In the genomic region with DNA sequence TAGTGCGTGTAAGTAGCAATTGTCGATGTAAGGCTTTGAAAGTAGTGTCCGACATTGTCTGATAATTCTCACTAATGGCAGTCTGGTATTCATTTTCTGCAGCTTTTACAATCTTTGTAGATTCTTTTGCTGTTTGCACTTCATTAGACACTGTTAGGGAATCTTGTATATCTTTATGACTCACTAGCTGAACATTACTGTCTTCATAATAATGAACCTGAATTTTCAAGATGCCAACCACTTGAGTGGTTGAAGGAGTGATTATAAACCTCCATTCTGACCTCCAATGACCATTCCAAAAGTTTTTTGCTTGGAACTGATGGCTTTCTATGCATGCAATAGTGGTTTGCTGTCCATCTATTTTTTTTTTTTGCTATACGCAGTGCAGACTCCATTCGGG, we compare ENCODE assay signal across 1 cellular context.
TF ChIP-seq lines count a peak whose summit lies in the region.

No MANE protein-coding gene starts in this region.

TF ChIP-seq in H1, 55 proteins besides CTCF, POLR2A, EP300 and RAD21:
- TF ChIP-seq TAF7 (optimal IDR thresholded peaks at IDR 0.05; ENCODE audit: borderline replicate concordance, low read depth, low read length) (no peak), CBX5 (IDR thresholded peaks at IDR 0.05; ENCODE audit: low read depth, low read length) (no peak), KDM1A (IDR thresholded peaks at IDR 0.05; ENCODE audit: borderline replicate concordance, low read length) (no peak), KDM4A (IDR thresholded peaks at IDR 0.05; ENCODE audit: low read depth, low read length, severe bottlenecking) (no peak), RNF2 (IDR thresholded peaks at IDR 0.05; ENCODE audit: borderline replicate concordance, low read depth, low read length, missing control alignments, poor library complexity, severe bottlenecking) (no peak), TAF1 (IDR thresholded peaks at IDR 0.05; ENCODE audit: low read depth, low read length) (no peak), RFX5 (IDR thresholded peaks at IDR 0.05; ENCODE audit: borderline replicate concordance, low read depth, low read length) (no peak), CHD1 (IDR thresholded peaks at IDR 0.05; ENCODE audit: low read depth, low read length) (no peak), SUZ12 (IDR thresholded peaks at IDR 0.05; ENCODE audit: low read length) (no peak)
- TF ChIP-seq, protein P1, sequence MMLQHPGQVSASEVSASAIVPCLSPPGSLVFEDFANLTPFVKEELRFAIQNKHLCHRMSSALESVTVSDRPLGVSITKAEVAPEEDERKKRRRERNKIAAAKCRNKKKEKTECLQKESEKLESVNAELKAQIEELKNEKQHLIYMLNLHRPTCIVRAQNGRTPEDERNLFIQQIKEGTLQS (IDR thresholded peaks at IDR 0.05; ENCODE audit: insufficient read depth, low read depth, low read length) = no peak
- TF ChIP-seq, protein P2, sequence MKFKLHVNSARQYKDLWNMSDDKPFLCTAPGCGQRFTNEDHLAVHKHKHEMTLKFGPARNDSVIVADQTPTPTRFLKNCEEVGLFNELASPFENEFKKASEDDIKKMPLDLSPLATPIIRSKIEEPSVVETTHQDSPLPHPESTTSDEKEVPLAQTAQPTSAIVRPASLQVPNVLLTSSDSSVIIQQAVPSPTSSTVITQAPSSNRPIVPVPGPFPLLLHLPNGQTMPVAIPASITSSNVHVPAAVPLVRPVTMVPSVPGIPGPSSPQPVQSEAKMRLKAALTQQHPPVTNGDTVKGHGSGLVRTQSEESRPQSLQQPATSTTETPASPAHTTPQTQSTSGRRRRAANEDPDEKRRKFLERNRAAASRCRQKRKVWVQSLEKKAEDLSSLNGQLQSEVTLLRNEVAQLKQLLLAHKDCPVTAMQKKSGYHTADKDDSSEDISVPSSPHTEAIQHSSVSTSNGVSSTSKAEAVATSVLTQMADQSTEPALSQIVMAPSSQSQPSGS (IDR thresholded peaks at IDR 0.05; ENCODE audit: low read length) = no peak
